ENCODE assay signal across 8 cellular contexts in the genomic region with DNA sequence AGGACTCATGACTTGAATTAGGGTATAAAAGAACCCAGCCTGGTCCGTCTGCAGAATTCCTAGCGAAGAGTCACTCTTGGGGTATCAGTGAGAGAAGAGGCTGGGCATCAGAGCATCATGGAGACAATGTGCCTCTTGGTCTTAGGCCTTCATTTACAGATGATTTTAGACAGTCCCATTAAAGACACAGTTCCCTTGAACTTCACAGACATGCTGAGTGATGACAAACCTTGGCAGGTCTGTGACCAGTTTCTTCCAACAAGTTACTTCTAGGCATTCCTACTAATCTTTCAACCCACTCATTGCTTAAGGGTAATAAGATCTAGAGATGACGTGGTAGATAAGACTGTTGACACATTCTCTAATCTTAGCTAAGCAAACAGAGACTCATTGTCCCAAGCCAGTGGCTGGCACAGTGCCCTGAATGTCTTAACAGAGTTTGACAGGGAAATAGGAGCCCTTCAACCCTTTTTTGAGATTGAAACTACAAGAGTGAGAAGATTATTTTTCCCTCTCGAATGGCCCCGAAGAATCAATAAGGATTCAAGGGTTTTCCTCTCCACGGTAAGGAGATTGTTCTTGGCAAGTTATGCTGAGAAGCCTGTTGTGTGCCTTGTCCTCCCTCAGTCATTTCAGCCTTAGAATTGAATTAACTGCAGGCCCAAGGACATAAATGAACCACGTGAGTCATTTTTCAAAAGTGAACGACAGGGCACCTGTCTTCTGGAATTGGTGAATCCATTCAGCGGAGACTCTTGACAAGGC.
DNase-seq lines count a peak whose midpoint lies in the region; ATAC-seq and TF ChIP-seq lines count a peak whose summit lies in the region.

No MANE protein-coding gene starts in this region.

- no peaks in the 10 kb centered on the region for H3K9me3 Mint-ChIP-seq in activated T-cell treated with anti-CD3 and anti-CD28 coated beads, Interleukin-2, amount 50 U/mL, for 24 hours

- H3K27ac Mint-ChIP-seq in activated T-cell treated with anti-CD3 and anti-CD28 coated beads, Interleukin-2, amount 50 U/mL, for 24 hours = peak overlapping the region; percentile 89

- H3K4me1 Mint-ChIP-seq in activated T-cell treated with anti-CD3 and anti-CD28 coated beads, Interleukin-2, amount 50 U/mL, for 24 hours (ENCODE audit: low read depth) = peaks cover 49% of the 10 kb centered on the region

- no peaks in the 10 kb centered on the region for H3K79me2 ChIP-seq in smooth muscle cell (ENCODE audit: low read depth)

- H3K27ac ChIP-seq in left ventricle myocardium inferior (replicated peaks) (peak overlapping the region; percentile 34), smooth muscle cell (ENCODE audit: low read depth) (peak overlapping the region; percentile 69)

- H3F3A ChIP-seq in smooth muscle cell (ENCODE audit: low read depth) = peaks cover 7% of the 10 kb centered on the region

- no peak for ATAC-seq in GM19023 (IDR thresholded peaks at IDR 0.05; ENCODE audit: unreplicated experiment)

- H3K4me2 ChIP-seq in smooth muscle cell = peak overlapping the region; percentile 29

- no peaks in the 10 kb centered on the region for H3K27me3 Mint-ChIP-seq in activated T-cell treated with anti-CD3 and anti-CD28 coated beads, Interleukin-2, amount 50 U/mL, for 24 hours

- TF ChIP-seq CTCF in AG09309 (IDR thresholded peaks at IDR 0.05; ENCODE audit: control insufficient read depth, insufficient read depth, low read depth, low read length, missing control alignments) (no peak), left ventricle myocardium inferior (IDR thresholded peaks at IDR 0.05; ENCODE audit: borderline replicate concordance) (no peak), smooth muscle cell (IDR thresholded peaks at IDR 0.05; ENCODE audit: borderline replicate concordance, insufficient read depth, poor library complexity, severe bottlenecking) (no peak)

- H3K36me3 ChIP-seq in left ventricle myocardium inferior (no peaks in the 10 kb centered on the region), smooth muscle cell (ENCODE audit: low read depth) (no peaks in the 10 kb centered on the region)

- no peak overlapping the region for H2AFZ ChIP-seq in smooth muscle cell (ENCODE audit: low read depth)

- peak; percentile 91 for DNase-seq in AG09309 (ENCODE audit: low read depth)
- peak; percentile 24 for DNase-seq in KBM-7
- DNase-seq in activated T-cell treated with anti-CD3 and anti-CD28 coated beads, Interleukin-2, amount 50 U/mL, for 24 hours = peak; percentile 47
- peak; percentile 79 for DNase-seq in left ventricle myocardium inferior
- DNase-seq in smooth muscle cell (lab: John Stamatoyannopoulos, UW; ENCODE audit: unreplicated experiment) = no peak
- no peak for DNase-seq in activated gamma-delta T cell treated with Interleukin-2 at 50 U/mL for 16 hours
- no peak for DNase-seq in NOMO-1 (lab: John Stamatoyannopoulos, UW; ENCODE audit: unreplicated experiment in 2 of 2)

- H3K4me1 ChIP-seq in left ventricle myocardium inferior (peaks cover 24% of the 10 kb centered on the region), smooth muscle cell (ENCODE audit: low read depth) (peaks cover 8% of the 10 kb centered on the region)

- H3K4me3 ChIP-seq in AG09309 (ENCODE audit: control insufficient read depth, low read depth, low read length) = no peak overlapping the region
- no peak overlapping the region for H3K4me3 ChIP-seq in left ventricle myocardium inferior
- H3K4me3 ChIP-seq in smooth muscle cell = no peak overlapping the region

- no peak overlapping the region for H3K4me3 Mint-ChIP-seq in activated T-cell treated with anti-CD3 and anti-CD28 coated beads, Interleukin-2, amount 50 U/mL, for 24 hours

- H3K27me3 ChIP-seq in left ventricle myocardium inferior (ENCODE audit: low read depth) = no peaks in the 10 kb centered on the region
- H3K27me3 ChIP-seq in smooth muscle cell (ENCODE audit: low read depth) = no peaks in the 10 kb centered on the region

- no peaks in the 10 kb centered on the region for H3K9me3 ChIP-seq in left ventricle myocardium inferior (replicated peaks)
- H3K9me3 ChIP-seq in smooth muscle cell (replicated peaks; ENCODE audit: low read depth) = no peaks in the 10 kb centered on the region

- no peak overlapping the region for H3K9ac ChIP-seq in smooth muscle cell (ENCODE audit: low read depth)

- H4K20me1 ChIP-seq in smooth muscle cell (ENCODE audit: low read depth) = no peaks in the 10 kb centered on the region

- in situ Hi-C loops in KBM-7 (cut with MboI; ENCODE audit: low pct_unique_long_range_greater_than_20kb, low sequenced_read_pairs) = loop anchor here (25.0 kb wide), 1 partner anchor 342 kb away; no protein-coding TSS in a partner anchor

- intact Hi-C loops in left ventricle myocardium inferior (cut with micrococcal nuclease) = no loop called here

- WGBS in smooth muscle cell (ENCODE audit: low lambda C conversion rate) = 46% methylated on average over 9 of the region's 9 CpGs

- peaks cover 4% of the 10 kb centered on the region for H3K36me3 Mint-ChIP-seq in activated T-cell treated with anti-CD3 and anti-CD28 coated beads, Interleukin-2, amount 50 U/mL, for 24 hours (ENCODE audit: low read depth)

Comparison
In these comparisons a context has a peak if more than half of its experiments do, and no peak if none do; other contexts are left out.
1. DNase-seq: peak in AG09309 (single experiment), KBM-7 (single experiment), activated T-cell treated with anti-CD3 and anti-CD28 coated beads, Interleukin-2, amount 50 U/mL, for 24 hours (single experiment) and left ventricle myocardium inferior (single experiment); none in smooth muscle cell (single experiment), activated gamma-delta T cell treated with Interleukin-2 at 50 U/mL for 16 hours (single experiment) and NOMO-1 (0 of 2).